In the genomic region with DNA sequence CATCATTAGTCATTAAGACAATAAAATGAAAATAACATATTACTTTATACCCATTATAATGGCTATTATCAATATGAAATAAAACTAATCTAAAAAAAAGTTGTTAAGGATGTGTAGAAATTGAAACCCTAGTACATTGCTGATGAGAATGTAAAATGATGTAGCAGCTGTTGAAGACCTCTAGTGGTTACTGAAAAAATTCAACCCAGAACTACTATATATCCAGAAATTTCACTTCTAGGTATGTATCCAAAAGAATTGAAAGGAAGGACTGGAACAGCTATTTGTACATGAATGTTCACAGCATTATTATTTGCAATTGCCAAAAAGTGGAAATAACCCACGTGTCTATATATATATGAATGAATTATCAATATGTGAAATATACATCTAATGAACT, we compare ENCODE assay signal across 18 cellular contexts.
"Had no signal": no experiment of that assay in that cellular context is flagged by ENCODE, and none has a peak within 500 bp of the region (broad histone marks: within the 10 kb centered on the region; RNA-seq: fewer than 3 reads in every experiment).

No MANE protein-coding gene starts in this region.

- H3K9me3 ChIP-seq: body of pancreas, lower lobe of right lung, prostate gland, upper lobe of left lung had no signal

- H3K36me3 Mint-ChIP-seq: activated naive CD4-positive, alpha-beta T cell treated with anti-CD3 and anti-CD28 coated beads, Interleukin-2, amount 10 ng/mL, durations not matched to agents 7 days and 5 days; stimulated activated naive B cell treated with anti-CD40 and anti-IgM and Interleukin-4, amounts not matched to agents 10 μg/mL and 1 μg/mL and 100 μg/mL, for 72 hours had no signal

- H3K4me3 ChIP-seq: body of pancreas, lower lobe of right lung, prostate gland, upper lobe of left lung had no signal

- H3K4me1 ChIP-seq: body of pancreas, lower lobe of right lung, prostate gland, upper lobe of left lung had no signal

- H3K9me3 Mint-ChIP-seq: activated CD4-positive, alpha-beta T cell treated with anti-CD3 and anti-CD28 coated beads, Interleukin-2, amount 10 ng/mL, durations not matched to agents 7 days and 5 days; activated naive CD4-positive, alpha-beta T cell treated with anti-CD3 and anti-CD28 coated beads, Interleukin-2, amount 10 ng/mL, durations not matched to agents 7 days and 5 days; dendritic cell treated with granulocyte-macrophage colony-stimulating factor and Interleukin-4, amounts not matched to agents 40 ng/mL and 50 ng/mL, for 4 days had no signal

- DNase-seq: activated CD4-positive, alpha-beta T cell treated with anti-CD3 and anti-CD28 coated beads, Interleukin-2, amount 10 ng/mL, durations not matched to agents 7 days and 5 days; activated CD4-positive, CD25-positive, alpha-beta regulatory T cell; activated CD8-positive, alpha-beta memory T cell treated with anti-CD3 and anti-CD28 coated beads for 24 hours; activated naive CD4-positive, alpha-beta T cell treated with anti-CD3 and anti-CD28 coated beads, Interleukin-2, amount 10 ng/mL, durations not matched to agents 7 days and 5 days; body of pancreas; erythroblast; hypothalamus; lower lobe of right lung; midbrain; stimulated activated CD4-positive, alpha-beta T cell treated with anti-CD3 and anti-CD28 coated beads, Interleukin-2, amount 100 ng/mL, for 24 hours; stimulated activated naive B cell treated with anti-CD40 and anti-IgM and Interleukin-4, amounts not matched to agents 10 μg/mL and 1 μg/mL and 100 μg/mL, for 72 hours; substantia nigra; T-helper 17 cell; upper lobe of left lung had no signal

- H3K4me3 Mint-ChIP-seq: activated CD4-positive, alpha-beta T cell treated with anti-CD3 and anti-CD28 coated beads, Interleukin-2, amount 10 ng/mL, durations not matched to agents 7 days and 5 days; activated naive CD4-positive, alpha-beta T cell treated with anti-CD3 and anti-CD28 coated beads, Interleukin-2, amount 10 ng/mL, durations not matched to agents 7 days and 5 days; central memory CD8-positive, alpha-beta T cell; dendritic cell treated with granulocyte-macrophage colony-stimulating factor and Interleukin-4, amounts not matched to agents 40 ng/mL and 50 ng/mL, for 4 days; stimulated activated naive B cell treated with anti-CD40 and anti-IgM and Interleukin-4, amounts not matched to agents 10 μg/mL and 1 μg/mL and 100 μg/mL, for 72 hours; T-helper 17 cell had no signal

- H3K36me3 ChIP-seq: lower lobe of right lung, prostate gland, upper lobe of left lung had no signal

- ATAC-seq: body of pancreas; lower lobe of right lung; sciatic nerve; stimulated activated naive B cell treated with anti-CD40 and anti-IgM and Interleukin-4, amounts not matched to agents 10 μg/mL and 1 μg/mL and 100 μg/mL, for 72 hours; T-helper 17 cell had no signal

- H3K27ac Mint-ChIP-seq: activated CD4-positive, alpha-beta T cell treated with anti-CD3 and anti-CD28 coated beads, Interleukin-2, amount 10 ng/mL, durations not matched to agents 7 days and 5 days; activated naive CD4-positive, alpha-beta T cell treated with anti-CD3 and anti-CD28 coated beads, Interleukin-2, amount 10 ng/mL, durations not matched to agents 7 days and 5 days; dendritic cell treated with granulocyte-macrophage colony-stimulating factor and Interleukin-4, amounts not matched to agents 40 ng/mL and 50 ng/mL, for 4 days; stimulated activated naive B cell treated with anti-CD40 and anti-IgM and Interleukin-4, amounts not matched to agents 10 μg/mL and 1 μg/mL and 100 μg/mL, for 72 hours; T-helper 17 cell had no signal

- H3K4me1 Mint-ChIP-seq: activated CD4-positive, alpha-beta T cell treated with anti-CD3 and anti-CD28 coated beads, Interleukin-2, amount 10 ng/mL, durations not matched to agents 7 days and 5 days; activated naive CD4-positive, alpha-beta T cell treated with anti-CD3 and anti-CD28 coated beads, Interleukin-2, amount 10 ng/mL, durations not matched to agents 7 days and 5 days; central memory CD8-positive, alpha-beta T cell; stimulated activated naive B cell treated with anti-CD40 and anti-IgM and Interleukin-4, amounts not matched to agents 10 μg/mL and 1 μg/mL and 100 μg/mL, for 72 hours; T-helper 17 cell had no signal

- H3K27me3 ChIP-seq: body of pancreas, upper lobe of left lung had no signal

- H3K27ac ChIP-seq: body of pancreas, lower lobe of right lung, prostate gland, upper lobe of left lung had no signal

- H3K27me3 Mint-ChIP-seq: activated CD4-positive, alpha-beta T cell treated with anti-CD3 and anti-CD28 coated beads, Interleukin-2, amount 10 ng/mL, durations not matched to agents 7 days and 5 days; activated naive CD4-positive, alpha-beta T cell treated with anti-CD3 and anti-CD28 coated beads, Interleukin-2, amount 10 ng/mL, durations not matched to agents 7 days and 5 days; central memory CD8-positive, alpha-beta T cell; dendritic cell treated with granulocyte-macrophage colony-stimulating factor and Interleukin-4, amounts not matched to agents 40 ng/mL and 50 ng/mL, for 4 days; stimulated activated naive B cell treated with anti-CD40 and anti-IgM and Interleukin-4, amounts not matched to agents 10 μg/mL and 1 μg/mL and 100 μg/mL, for 72 hours; T-helper 17 cell had no signal
